Comparison of ENCODE assay signal across 8 cellular contexts in the genomic region with DNA sequence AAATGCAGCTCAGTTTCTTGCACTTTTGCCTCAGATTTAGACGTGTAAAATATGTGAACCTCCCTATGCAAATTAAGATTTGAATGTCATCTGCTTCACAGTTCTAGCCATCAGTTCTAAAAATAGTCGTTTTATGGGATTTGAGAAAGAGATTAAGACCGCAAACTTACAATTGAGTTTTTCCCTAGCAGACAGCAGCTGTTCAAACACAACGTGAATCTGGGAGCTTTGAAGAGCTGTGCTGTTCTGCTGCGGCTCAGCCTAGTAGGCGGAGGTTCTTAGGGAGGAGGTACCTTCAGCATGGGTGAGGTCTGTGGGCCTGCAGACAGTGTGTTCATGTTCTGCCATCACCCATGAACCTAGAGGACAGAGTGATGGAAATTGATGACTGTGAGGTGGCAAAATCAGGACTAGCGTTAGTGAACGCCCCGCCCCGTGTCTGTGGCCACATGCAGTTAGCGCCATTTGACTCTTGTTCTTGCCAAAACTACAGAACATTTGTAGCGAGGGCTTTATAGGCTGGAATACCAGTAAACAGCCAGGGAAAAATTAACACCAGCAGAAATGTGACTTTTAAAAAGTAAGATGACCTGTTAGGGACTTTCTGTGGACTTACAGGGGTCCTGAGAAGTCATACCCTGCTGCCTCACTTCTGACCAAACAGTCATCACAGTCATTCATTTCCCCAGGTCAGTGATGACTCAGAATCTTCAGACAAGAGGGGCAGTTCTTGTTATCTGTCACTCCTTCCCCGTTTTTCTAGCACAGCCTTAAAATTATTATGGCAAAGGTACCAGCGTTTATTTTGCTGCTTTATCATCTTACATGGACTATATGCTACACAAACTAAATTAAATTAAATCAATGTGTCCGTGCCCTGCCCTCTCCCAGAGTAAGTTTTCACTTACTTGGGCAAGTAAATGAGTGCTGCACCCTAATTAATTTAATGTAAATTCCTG.
A peak's percentile ranks its signal among the peaks of the same experiment; 100 is the strongest.
DNase-seq lines count a peak whose midpoint lies in the region; ATAC-seq, FAIRE-seq and TF ChIP-seq lines count a peak whose summit lies in the region.

No MANE protein-coding gene starts in this region.

- DNase-seq in DMS53 treated with DMSO at 0.1 percent for 48 hours (lab: John Stamatoyannopoulos, UW; ENCODE audit: unreplicated experiment) (peak; percentile 89), NCI-H526 treated with DMSO at 0.1 percent for 48 hours (lab: John Stamatoyannopoulos, UW) (peak; percentile 95), endothelial cell of umbilical vein (ENCODE audit: low read depth, low spot score) (peak; percentile 45), stomach (peak; percentile 34), AML-193 (lab: John Stamatoyannopoulos, UW) (no peak)
- no peak for DNase-seq in activated CD4-positive, alpha-beta T cell treated with anti-CD3 and anti-CD28 coated beads for 36 hours

- peak; percentile 84 for ATAC-seq in GM19455 (IDR thresholded peaks at IDR 0.05; ENCODE audit: unreplicated experiment)
- peak; percentile 88 for ATAC-seq in HG03354 (IDR thresholded peaks at IDR 0.05; ENCODE audit: poor library complexity, severe bottlenecking, unreplicated experiment)
- no peak for ATAC-seq in activated CD4-positive, alpha-beta T cell treated with anti-CD3 and anti-CD28 coated beads for 36 hours

- TF ChIP-seq CTCF in endothelial cell of umbilical vein (IDR thresholded peaks at IDR 0.05; ENCODE audit: extremely low read depth in 1 of 2, insufficient read depth in 1 of 2, low read depth in 1 of 2, low read length in 2 of 2) (no peak), stomach (IDR thresholded peaks at IDR 0.05) (no peak)

- CTCF ChIA-PET in endothelial cell of umbilical vein (lab: Charles Lee): interaction anchor here (0.9 to 1.6 kb wide), 5 partner anchors 12 to 261 kb away, joined by 3 to 5 read pairs (median 3); no protein-coding TSS in a partner anchor
- CTCF ChIA-PET in activated CD4-positive, alpha-beta T cell treated with anti-CD3 and anti-CD28 coated beads for 36 hours (lab: Charles Lee): interaction anchor here (0.7 kb wide), 1 partner anchor 199 kb away, joined by 3 read pairs; no protein-coding TSS in a partner anchor

- TF ChIP-seq POLR2A in endothelial cell of umbilical vein (IDR thresholded peaks at IDR 0.05; ENCODE audit: low read depth, low read length) (no peak), stomach (IDR thresholded peaks at IDR 0.05) (no peak)

- WGBS in stomach, 5 donors: 43 to 61% (median 51%) methylated on average over 15 of the region's 15 CpGs

- H3K27me3 ChIP-seq in endothelial cell of umbilical vein (ENCODE audit: control insufficient read depth in 2 of 2, insufficient read depth in 2 of 2, low read length in 2 of 2) (no peaks in the 10 kb centered on the region), stomach (no peaks in the 10 kb centered on the region)

- H3K79me2 ChIP-seq in endothelial cell of umbilical vein (ENCODE audit: control insufficient read depth, insufficient read depth, low read length): no peaks in the 10 kb centered on the region

- H3K9me3 ChIP-seq in endothelial cell of umbilical vein (replicated peaks; ENCODE audit: control insufficient read depth, insufficient read depth, low read length) (no peaks in the 10 kb centered on the region), stomach (no peaks in the 10 kb centered on the region)

- H3K27ac ChIP-seq in endothelial cell of umbilical vein (ENCODE audit: insufficient read depth, low read depth, low read length): peak overlapping the region; percentile 9
- H3K27ac ChIP-seq in stomach: peak overlapping the region in 4 of 5 donors; percentile 15 to 49 (median 30)

- H3K4me1 ChIP-seq in endothelial cell of umbilical vein (ENCODE audit: control insufficient read depth, extremely low read depth, insufficient read depth, low read length): peaks cover 24% of the 10 kb centered on the region
- H3K4me1 ChIP-seq in stomach: peaks cover 5 to 20% (median 17%) of the 10 kb centered on the region in 4 donors

- H3K36me3 Mint-ChIP-seq in activated CD4-positive, alpha-beta T cell treated with anti-CD3 and anti-CD28 coated beads for 36 hours (ENCODE audit: low read depth): peaks cover 14% of the 10 kb centered on the region

- H3K27ac Mint-ChIP-seq in activated CD4-positive, alpha-beta T cell treated with anti-CD3 and anti-CD28 coated beads for 36 hours: no peak overlapping the region

- no peaks in the 10 kb centered on the region for H4K20me1 ChIP-seq in endothelial cell of umbilical vein (replicated peaks; ENCODE audit: control insufficient read depth, extremely low read depth, insufficient read depth, low read length)

- H3K4me3 ChIP-seq in endothelial cell of umbilical vein (replicated peaks in 1 of 3; ENCODE audit: insufficient read depth in 1 of 3, low read depth in 1 of 3, low read length in 3 of 3): no peak overlapping the region
- no peak overlapping the region for H3K4me3 ChIP-seq in stomach

- H3K9ac ChIP-seq in endothelial cell of umbilical vein (replicated peaks; ENCODE audit: extremely low read depth, insufficient read depth, low read length): no peak overlapping the region

- H3K36me3 ChIP-seq in endothelial cell of umbilical vein (ENCODE audit: control insufficient read depth in 2 of 2, extremely low read depth in 1 of 2, insufficient read depth in 2 of 2, low read length in 2 of 2) (peaks cover 0 to 2% of the 10 kb centered on the region in 2 experiments), stomach (peaks cover 8 to 24% (median 21%) of the 10 kb centered on the region in 4 donors)

- no peaks in the 10 kb centered on the region for H3K4me1 Mint-ChIP-seq in activated CD4-positive, alpha-beta T cell treated with anti-CD3 and anti-CD28 coated beads for 36 hours

- TF ChIP-seq EP300 in stomach (IDR thresholded peaks at IDR 0.05): no peak

- no peaks in the 10 kb centered on the region for H3K9me3 Mint-ChIP-seq in activated CD4-positive, alpha-beta T cell treated with anti-CD3 and anti-CD28 coated beads for 36 hours (ENCODE audit: low read depth)

- no peaks in the 10 kb centered on the region for H3K9me1 ChIP-seq in endothelial cell of umbilical vein (replicated peaks; ENCODE audit: control insufficient read depth, extremely low read depth, insufficient read depth, low read length)

- FAIRE-seq in endothelial cell of umbilical vein (lab: Jason Lieb, UNC): no peak

- intact Hi-C loops in endothelial cell of umbilical vein (cut with micrococcal nuclease): no loop called here
- intact Hi-C loops in stomach (cut with DNase I; ENCODE audit: low total_unique reads): no loop called here
- intact Hi-C loops in activated CD4-positive, alpha-beta T cell treated with anti-CD3 and anti-CD28 coated beads for 36 hours (cut with DNase I, micrococcal nuclease): no loop called here

- no peak overlapping the region for H3K4me2 ChIP-seq in endothelial cell of umbilical vein (ENCODE audit: insufficient read depth, low read length)

- BruUV-seq in endothelial cell of umbilical vein (replicated peaks; lab: Mats Ljungman, UMichigan): no TSS peak

- H3K27me3 Mint-ChIP-seq in activated CD4-positive, alpha-beta T cell treated with anti-CD3 and anti-CD28 coated beads for 36 hours: no peaks in the 10 kb centered on the region

- H2AFZ ChIP-seq in endothelial cell of umbilical vein (ENCODE audit: low read depth, low read length): no peak overlapping the region

- dilution Hi-C loops in endothelial cell of umbilical vein (cut with MboI; ENCODE audit: extremely low pct_ligation_motif_present, low sequenced_read_pairs): no loop called here

- POLR2A ChIA-PET in endothelial cell of umbilical vein (lab: Charles Lee): no interaction called here
- POLR2A ChIA-PET in activated CD4-positive, alpha-beta T cell treated with anti-CD3 and anti-CD28 coated beads for 36 hours (lab: Charles Lee): no interaction called here

- H3K4me3 Mint-ChIP-seq in activated CD4-positive, alpha-beta T cell treated with anti-CD3 and anti-CD28 coated beads for 36 hours: no peak overlapping the region

TF ChIP-seq in endothelial cell of umbilical vein, 7 proteins besides CTCF, POLR2A, EP300 and RAD21:
- TF ChIP-seq JUN (IDR thresholded peaks at IDR 0.05; ENCODE audit: borderline replicate concordance, insufficient read depth, insufficient read length, low read depth) (peak; percentile 24), FOS (IDR thresholded peaks at IDR 0.05; ENCODE audit: borderline replicate concordance, insufficient read depth, low read length) (peak; percentile 69), MAX (IDR thresholded peaks at IDR 0.05; ENCODE audit: insufficient read depth, insufficient read length) (no peak), POLR2AphosphoS5 (IDR thresholded peaks at IDR 0.05; ENCODE audit: insufficient read depth, low read depth, low read length) (no peak)
TF ChIP-seq in endothelial cell of umbilical vein: peak in this region for 2.

Comparison
In these comparisons a context has a peak if more than half of its experiments do, and no peak if none do; other contexts are left out.
1. DNase-seq: peak in DMS53 treated with DMSO at 0.1 percent for 48 hours (single experiment), NCI-H526 treated with DMSO at 0.1 percent for 48 hours (single experiment), endothelial cell of umbilical vein (single experiment) and stomach (single experiment); none in AML-193 (0 of 2) and activated CD4-positive, alpha-beta T cell treated with anti-CD3 and anti-CD28 coated beads for 36 hours (single experiment).